Comparison of ENCODE assay signal across 18 cellular contexts in genomic region chr19:40590464-40591265, GRCh38. TPM values are rescaled to one million over a fixed set of nuclear protein-coding genes. Genes with fewer than 3 reads are reported as not detected.
DNase-seq lines count a peak whose midpoint lies in the region; ATAC-seq and TF ChIP-seq lines count a peak whose summit lies in the region.
"Had no signal": no experiment of that assay in that cellular context is flagged by ENCODE, and none has a peak within 500 bp of the region (broad histone marks: within the 10 kb centered on the region; RNA-seq: fewer than 3 reads in every experiment).

No MANE protein-coding gene starts in this region.

- CTCF ChIA-PET in Calu3 (lab: Charles Lee) = no interaction called here
- CTCF ChIA-PET in OCI-LY7 (lab: Charles Lee; ENCODE audit: unreplicated experiment) = no interaction called here

- peak overlapping the region; percentile 51 for H2BK15ac ChIP-seq in neuronal stem cell (ENCODE audit: low read length)

- TF ChIP-seq CTCF in Calu3 (IDR thresholded peaks at IDR 0.05; ENCODE audit: unreplicated experiment) (no peak), OCI-LY7 (conservative IDR thresholded peaks at IDR 0.05; ENCODE audit: low read length) (no peak)

- H3K27ac ChIP-seq in OCI-LY7 (ENCODE audit: low read depth, low read length, poor library complexity, severe bottlenecking) = no peak overlapping the region
- no peak overlapping the region for H3K27ac ChIP-seq in neuronal stem cell (replicated peaks; ENCODE audit: low read length)

- no peaks in the 10 kb centered on the region for H3K9me2 ChIP-seq in OCI-LY7 (ENCODE audit: insufficient read depth, low read length)

- no peaks in the 10 kb centered on the region for H4K20me1 ChIP-seq in OCI-LY7 (ENCODE audit: insufficient read depth, low read length)

- H2BK120ac ChIP-seq in neuronal stem cell (ENCODE audit: low read depth, low read length) = no peak overlapping the region

- peaks cover 23% of the 10 kb centered on the region for H3K4me1 Mint-ChIP-seq in Calu3 (ENCODE audit: low read depth, unreplicated experiment)

- H2BK12ac ChIP-seq in neuronal stem cell (ENCODE audit: low read length) = peak overlapping the region; percentile 68

- no peaks in the 10 kb centered on the region for H3K27me3 ChIP-seq in neuronal stem cell (ENCODE audit: control insufficient read depth in 3 of 3, insufficient read depth in 3 of 3, low read depth in 1 of 3, low read length in 3 of 3)

- no peaks in the 10 kb centered on the region for H3K9me3 Mint-ChIP-seq in Calu3 (ENCODE audit: low read depth, unreplicated experiment)

- H3K4me3 ChIP-seq in OCI-LY7 (ENCODE audit: low read depth, low read length, poor library complexity, severe bottlenecking) = no peak overlapping the region
- no peak overlapping the region for H3K4me3 ChIP-seq in neuronal stem cell (ENCODE audit: low read length in 2 of 2)
- H3K4me3 ChIP-seq: HAP-1 had no signal

- no peak overlapping the region for H3K4me3 Mint-ChIP-seq in Calu3 (ENCODE audit: low read depth, unreplicated experiment)

- POLR2A ChIA-PET in OCI-LY7 (lab: Charles Lee) = interaction anchor here (0.6 kb wide), 1 partner anchor 20 kb away, joined by 3 read pairs; no protein-coding TSS in a partner anchor

- no peaks in the 10 kb centered on the region for H3K9me3 ChIP-seq in OCI-LY7 (ENCODE audit: low read length)
- H3K9me3 ChIP-seq in neuronal stem cell (replicated peaks in 1 of 2; ENCODE audit: control insufficient read depth in 2 of 2, insufficient read depth in 1 of 2, low read depth in 1 of 2, low read length in 2 of 2) = no peaks in the 10 kb centered on the region
- H3K9me3 ChIP-seq: HAP-1 had no signal

- H3K9ac ChIP-seq in neuronal stem cell (ENCODE audit: low read depth, low read length, poor library complexity) = peak overlapping the region; percentile 63

- H4K91ac ChIP-seq in neuronal stem cell (ENCODE audit: low read depth, low read length, poor library complexity) = peak overlapping the region; percentile 46

- no peaks in the 10 kb centered on the region for H3K27me3 Mint-ChIP-seq in Calu3 (ENCODE audit: unreplicated experiment)

- H3K4me1 ChIP-seq in OCI-LY7 (ENCODE audit: insufficient read depth, low read length, poor library complexity, severe bottlenecking) (peaks cover 17% of the 10 kb centered on the region), neuronal stem cell (ENCODE audit: control insufficient read depth in 2 of 2, insufficient read depth in 1 of 2, low read depth in 1 of 2, low read length in 2 of 2) (peaks cover 23 to 27% of the 10 kb centered on the region in 2 donors)
- H3K4me1 ChIP-seq: HAP-1 had no signal

- H4K8ac ChIP-seq in neuronal stem cell (ENCODE audit: low read depth, low read length) = no peak overlapping the region

- no peak overlapping the region for H3K4me2 ChIP-seq in OCI-LY7 (ENCODE audit: low read length)
- no peak overlapping the region for H3K4me2 ChIP-seq in neuronal stem cell (ENCODE audit: insufficient read depth, low read length, poor library complexity, severe bottlenecking)

- H3K36me3 Mint-ChIP-seq in Calu3 (ENCODE audit: insufficient read depth, unreplicated experiment) = peaks cover 54% of the 10 kb centered on the region

- no peak overlapping the region for H3K4ac ChIP-seq in neuronal stem cell (ENCODE audit: low read length)

- H3K23ac ChIP-seq in neuronal stem cell (ENCODE audit: low read depth, low read length, poor library complexity) = peak overlapping the region; percentile 75

- H3K79me2 ChIP-seq in OCI-LY7 (ENCODE audit: insufficient read depth, low read depth, low read length) = no peaks in the 10 kb centered on the region

- no CpG with 5 or more reads among the region's 22 CpGs for WGBS in neuronal stem cell (ENCODE audit: extremely low coverage in 2 of 2, insufficient read length in 2 of 2, insufficient replicate concordance in 1 of 2), 2 donors

- H3K18ac ChIP-seq in neuronal stem cell (ENCODE audit: low read length) = peak overlapping the region; percentile 87

- peaks cover 7% of the 10 kb centered on the region for H3K36me3 ChIP-seq in OCI-LY7 (ENCODE audit: insufficient read depth, low read length)
- H3K36me3 ChIP-seq in neuronal stem cell (replicated peaks in 1 of 2; ENCODE audit: control insufficient read depth in 2 of 2, insufficient read depth in 2 of 2, low read length in 2 of 2) = peaks cover 6 to 30% of the 10 kb centered on the region in 2 donors

- intact Hi-C loops in Calu3 (cut with micrococcal nuclease; ENCODE audit: unreplicated experiment) (loop anchor here (10.0 kb wide), 1 partner anchor 126 kb away; the partner anchor contains the start of genes BLVRB and SPTBN4), OCI-LY7 (cut with micrococcal nuclease; ENCODE audit: unreplicated experiment) (no loop called here)

- H2AFZ ChIP-seq in OCI-LY7 (ENCODE audit: low read length) (no peak overlapping the region), neuronal stem cell (ENCODE audit: low read length) (no peak overlapping the region)

- H3K27ac Mint-ChIP-seq in Calu3 (ENCODE audit: unreplicated experiment) = no peak overlapping the region

- peak overlapping the region; percentile 66 for H2AK5ac ChIP-seq in neuronal stem cell (ENCODE audit: low read depth, low read length)

- H2BK5ac ChIP-seq in neuronal stem cell (ENCODE audit: low read length) = peak overlapping the region; percentile 79

- H3K14ac ChIP-seq in neuronal stem cell (ENCODE audit: low read length) = no peak overlapping the region

- no peak for DNase-seq in Calu3
- DNase-seq in OCI-LY7 (ENCODE audit: low spot score) = no peak
- peak; percentile 71 for DNase-seq in ecto neural progenitor cell (ENCODE audit: low spot score)
- no peak for DNase-seq in neuronal stem cell (ENCODE audit: low spot score)
- no peak for DNase-seq in NCI-H526 treated with DMSO at 0.1 percent for 48 hours (lab: John Stamatoyannopoulos, UW)
- DNase-seq in DMS79 (lab: John Stamatoyannopoulos, UW) = no peak
- no peak for DNase-seq in activated CD4-positive, CD25-positive, alpha-beta regulatory T cell (lab: John Stamatoyannopoulos, UW)
- DNase-seq: C1 segment of cervical spinal cord, DMS79 treated with DMSO at 0.1 percent for 48 hours, NCI-H1417, NCI-H187, NCI-H2107, NCI-H2227 treated with DMSO at 0.1 percent for 48 hours, NCI-H510A treated with DMSO at 0.1 percent for 48 hours, NCI-H82, PC-3 had no signal

- BruUV-seq in Calu3 (replicated peaks; lab: Mats Ljungman, UMichigan) (TSS peak; percentile 31), OCI-LY7 (replicated peaks; lab: Mats Ljungman, UMichigan) (TSS peak; percentile 79)

- ATAC-seq in HG03175 (IDR thresholded peaks at IDR 0.05; ENCODE audit: unreplicated experiment) = no peak
- ATAC-seq: PC-3 had no signal

- H3K79me1 ChIP-seq in neuronal stem cell (ENCODE audit: low read depth, low read length) = no peaks in the 10 kb centered on the region

RNA-seq across cellular contexts. Expression of gene LTBP4, which starts 10.5 kb away (rescaled TPM):
- total RNA-seq in Calu3 (2022) = 14.1 and 20.3 TPM in 2 replicates
- 22.1 and 44.5 TPM in 2 replicates for total RNA-seq in OCI-LY7 (2014; rRNA removed; shearing (Covaris generic))
- total RNA-seq in OCI-LY7 (2022) = 108 and 121 TPM in 2 replicates
- 83.2 TPM for polyA plus RNA-seq in neuronal stem cell (2013, experiment 1 of 2)
- 84.5 TPM for polyA plus RNA-seq in neuronal stem cell (2013, experiment 2 of 2)

RNA-seq across cellular contexts. Expression of gene SHKBP1, which starts 14.0 kb away (rescaled TPM):
- total RNA-seq in Calu3 (2022) (117 TPM in 2 replicates), OCI-LY7 (2022) (115 and 130 TPM in 2 replicates)
- 42.0 and 49.4 TPM in 2 replicates for total RNA-seq in OCI-LY7 (2014; rRNA removed; shearing (Covaris generic))
- polyA plus RNA-seq in neuronal stem cell (2013, experiment 1 of 2) = 71.5 TPM
- polyA plus RNA-seq in neuronal stem cell (2013, experiment 2 of 2) = 74.4 TPM
